In the genomic region with DNA sequence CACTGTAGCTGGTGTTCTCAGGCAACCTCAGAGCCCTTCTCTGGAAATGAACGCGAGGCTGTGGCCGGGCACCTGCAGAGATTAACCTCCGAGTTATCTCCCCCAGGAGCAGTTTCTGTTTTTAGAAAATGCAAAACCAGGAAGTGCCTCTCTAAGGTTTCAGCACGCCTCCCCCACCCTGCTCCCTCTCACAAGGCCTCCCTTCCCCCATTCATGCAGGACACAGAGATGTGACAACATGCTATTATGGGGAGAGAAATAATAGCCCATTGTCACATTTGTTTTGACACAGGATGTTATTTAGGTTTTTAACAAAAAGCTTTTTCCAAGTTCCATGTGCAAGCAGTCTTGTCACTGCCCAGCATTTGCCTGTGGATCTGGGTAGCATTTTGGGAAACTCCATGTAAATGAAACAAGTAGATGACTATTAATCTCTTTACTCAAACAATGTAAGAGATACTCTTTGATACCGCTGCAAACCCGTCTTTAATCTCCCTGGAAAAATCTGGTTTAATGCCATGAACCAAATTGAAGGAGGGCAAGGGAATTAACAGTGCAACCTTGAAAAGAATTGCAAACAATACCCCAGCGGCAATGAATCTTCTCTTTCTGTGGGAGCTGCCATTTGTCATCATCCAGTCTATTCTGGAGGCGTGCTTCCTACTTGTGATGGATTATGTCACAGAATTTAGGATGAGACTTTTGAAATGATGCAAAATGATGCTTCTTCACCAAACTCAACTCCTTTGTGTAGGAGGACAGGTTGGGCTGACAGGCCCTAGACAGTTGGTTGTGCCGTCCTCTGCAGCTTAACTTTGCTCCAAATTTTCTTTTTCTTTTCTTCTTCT, we compare ENCODE assay signal across 8 cellular contexts.
DNase-seq lines count a peak whose midpoint lies in the region; ATAC-seq and TF ChIP-seq lines count a peak whose summit lies in the region.

No MANE protein-coding gene starts in this region.

- no peaks in the 10 kb centered on the region for H4K20me1 ChIP-seq in BLaER1

- H3K4me3 ChIP-seq in BLaER1 = peak overlapping the region; percentile 52
- H3K4me3 ChIP-seq in Caco-2 (ENCODE audit: low read depth, low read length) = no peak overlapping the region

- peak; percentile 50 for ATAC-seq in HG02870 (IDR thresholded peaks at IDR 0.05; ENCODE audit: unreplicated experiment)
- peak; percentile 54 for ATAC-seq in activated CD8-positive, alpha-beta T cell treated with anti-CD3 and anti-CD28 coated beads, Interleukin-2, amount 10 ng/mL, durations not matched to agents 7 days and 5 days

- H3K9me3 ChIP-seq in BLaER1 (no peaks in the 10 kb centered on the region), Caco-2 (no peaks in the 10 kb centered on the region)

- BruUV-seq in Caco-2 (replicated peaks; lab: Mats Ljungman, UMichigan) = no TSS peak

- no peaks in the 10 kb centered on the region for H3K9me3 Mint-ChIP-seq in activated CD8-positive, alpha-beta T cell treated with anti-CD3 and anti-CD28 coated beads, Interleukin-2, amount 10 ng/mL, durations not matched to agents 7 days and 5 days (ENCODE audit: insufficient read depth)
- no peaks in the 10 kb centered on the region for H3K9me3 Mint-ChIP-seq in immature natural killer cell
- no peaks in the 10 kb centered on the region for H3K9me3 Mint-ChIP-seq in Caco-2 (ENCODE audit: unreplicated experiment)

- POLR2A ChIA-PET in activated CD8-positive, alpha-beta T cell treated with anti-CD3 and anti-CD28 coated beads, Interleukin-2, amount 10 ng/mL, durations not matched to agents 7 days and 5 days (lab: Charles Lee) = interaction anchor here (0.6 kb wide), 1 partner anchor 60 kb away, joined by 3 read pairs; no protein-coding TSS in a partner anchor
- POLR2A ChIA-PET in Caco-2 (lab: Charles Lee) = no interaction called here

- H3K4me2 ChIP-seq in BLaER1 = peak overlapping the region; percentile 91

- H3K27ac ChIP-seq in BLaER1 = peak overlapping the region; percentile 69
- H3K27ac ChIP-seq in temporal lobe (ENCODE audit: low read depth, low read length) = peak overlapping the region; percentile 79

- H3K27me3 Mint-ChIP-seq in activated CD8-positive, alpha-beta T cell treated with anti-CD3 and anti-CD28 coated beads, Interleukin-2, amount 10 ng/mL, durations not matched to agents 7 days and 5 days (ENCODE audit: low read depth) = peaks cover 2% of the 10 kb centered on the region
- H3K27me3 Mint-ChIP-seq in immature natural killer cell (ENCODE audit: low read depth in 3 of 3) = peaks cover 0 to 5% (median 2%) of the 10 kb centered on the region in 3 donors
- H3K27me3 Mint-ChIP-seq in Caco-2 (ENCODE audit: insufficient read depth, unreplicated experiment) = no peaks in the 10 kb centered on the region

- TF ChIP-seq CTCF in Caco-2 (IDR thresholded peaks at IDR 0.05; ENCODE audit: insufficient read depth in 1 of 2, low read depth in 1 of 2, low read length in 1 of 2, severe bottlenecking in 1 of 2, unreplicated experiment in 1 of 2) = no peak

- intact Hi-C loops in Caco-2 (cut with micrococcal nuclease; ENCODE audit: unreplicated experiment) = no loop called here

- peak overlapping the region; percentile 57 for H3K9ac ChIP-seq in BLaER1

- H3K36me3 ChIP-seq in BLaER1 (peaks cover 12% of the 10 kb centered on the region; the same call in 1 of the 2 replicates), Caco-2 (ENCODE audit: control insufficient read depth, insufficient read depth, low read length) (no peaks in the 10 kb centered on the region)

- CTCF ChIA-PET in activated CD8-positive, alpha-beta T cell treated with anti-CD3 and anti-CD28 coated beads, Interleukin-2, amount 10 ng/mL, durations not matched to agents 7 days and 5 days (lab: Charles Lee) = interaction anchor here (0.8 to 1.7 kb wide), 5 partner anchors 10 to 116 kb away, joined by 3 to 8 read pairs (median 3); a partner anchor contains a TSS
- CTCF ChIA-PET in Caco-2 (lab: Charles Lee) = no interaction called here

- H3K4me1 Mint-ChIP-seq in activated CD8-positive, alpha-beta T cell treated with anti-CD3 and anti-CD28 coated beads, Interleukin-2, amount 10 ng/mL, durations not matched to agents 7 days and 5 days (ENCODE audit: low read depth) = peaks cover 32% of the 10 kb centered on the region
- H3K4me1 Mint-ChIP-seq in immature natural killer cell (peaks cover 8 to 12% of the 10 kb centered on the region in 2 donors), Caco-2 (ENCODE audit: low read depth, unreplicated experiment) (no peaks in the 10 kb centered on the region)

- no peaks in the 10 kb centered on the region for H3K27me3 ChIP-seq in BLaER1
- no peaks in the 10 kb centered on the region for H3K27me3 ChIP-seq in Caco-2 (replicated peaks; ENCODE audit: control insufficient read depth, insufficient read depth, low read length)

- peak overlapping the region; percentile 83 for H3K27ac Mint-ChIP-seq in activated CD8-positive, alpha-beta T cell treated with anti-CD3 and anti-CD28 coated beads, Interleukin-2, amount 10 ng/mL, durations not matched to agents 7 days and 5 days
- H3K27ac Mint-ChIP-seq in immature natural killer cell = peak overlapping the region in 3 of 6 donors; percentile 37 to 67 (median 53)
- H3K27ac Mint-ChIP-seq in Caco-2 (ENCODE audit: unreplicated experiment) = no peak overlapping the region

- H3K36me3 Mint-ChIP-seq in activated CD8-positive, alpha-beta T cell treated with anti-CD3 and anti-CD28 coated beads, Interleukin-2, amount 10 ng/mL, durations not matched to agents 7 days and 5 days (ENCODE audit: low read depth) = peaks cover 4% of the 10 kb centered on the region
- H3K36me3 Mint-ChIP-seq in immature natural killer cell = no peaks in the 10 kb centered on the region
- H3K36me3 Mint-ChIP-seq in Caco-2 (ENCODE audit: insufficient read depth, unreplicated experiment) = no peaks in the 10 kb centered on the region

- DNase-seq in activated CD8-positive, alpha-beta T cell treated with anti-CD3 and anti-CD28 coated beads, Interleukin-2, amount 10 ng/mL, durations not matched to agents 7 days and 5 days = peak; percentile 52
- DNase-seq in immature natural killer cell (no peak), DMS53 (lab: John Stamatoyannopoulos, UW) (no peak), Caco-2 (no peak), OCI-M2 (lab: John Stamatoyannopoulos, UW; ENCODE audit: unreplicated experiment) (no peak)

- H3K4me3 Mint-ChIP-seq in activated CD8-positive, alpha-beta T cell treated with anti-CD3 and anti-CD28 coated beads, Interleukin-2, amount 10 ng/mL, durations not matched to agents 7 days and 5 days = peak overlapping the region; percentile 87
- H3K4me3 Mint-ChIP-seq in immature natural killer cell (peak overlapping the region; percentile 71 to 88 (median 82)), Caco-2 (ENCODE audit: unreplicated experiment) (no peak overlapping the region)

- H3K4me1 ChIP-seq in BLaER1 = peaks cover 59% of the 10 kb centered on the region
- no peaks in the 10 kb centered on the region for H3K4me1 ChIP-seq in Caco-2
